1 cellular context compared by ENCODE assay signal in genomic region chr10:93115661-93116383, GRCh38.
TF ChIP-seq lines count a peak whose summit lies in the region.

No MANE protein-coding gene starts in this region.

TF ChIP-seq in HepG2, 621 proteins besides CTCF, POLR2A, EP300 and RAD21 (continued from another document):
- TF ChIP-seq ZBTB40 (IDR thresholded peaks at IDR 0.05) (no peak), ZBTB40 (CRISPR knock-in tag; IDR thresholded peaks at IDR 0.05) (no peak), FLYWCH1 (CRISPR knock-in tag; IDR thresholded peaks at IDR 0.05) (no peak), MZF1 (CRISPR knock-in tag; IDR thresholded peaks at IDR 0.05; ENCODE audit: borderline replicate concordance) (no peak), TBP (CRISPR knock-in tag; IDR thresholded peaks at IDR 0.05) (no peak), HNF1B (CRISPR knock-in tag; IDR thresholded peaks at IDR 0.05) (0 out of 2 replicates have a peak, but pooled peaks have one; percentile 17), HNRNPK (IDR thresholded peaks at IDR 0.05; ENCODE audit: low read depth, low read length, poor library complexity, severe bottlenecking) (peak; percentile 92), MIXL1 (CRISPR knock-in tag; IDR thresholded peaks at IDR 0.05) (no peak), ZNF512B (CRISPR knock-in tag; IDR thresholded peaks at IDR 0.05; ENCODE audit: borderline replicate concordance) (no peak), DR1 (CRISPR knock-in tag; IDR thresholded peaks at IDR 0.05) (no peak), ZNF775 (CRISPR knock-in tag; IDR thresholded peaks at IDR 0.05; ENCODE audit: borderline replicate concordance) (no peak), PCBP2 (optimal IDR thresholded peaks at IDR 0.05; ENCODE audit: low read depth, low read length, poor library complexity, severe bottlenecking) (no peak), ZNF224 (CRISPR knock-in tag; IDR thresholded peaks at IDR 0.05) (no peak), ZFY (CRISPR knock-in tag; IDR thresholded peaks at IDR 0.05) (no peak)
